Comparison of ENCODE assay signal across 9 cellular contexts in genomic region chr13:111153977-111154332, GRCh38. TPM values are rescaled to one million over a fixed set of nuclear protein-coding genes. Genes with fewer than 3 reads are reported as not detected.
DNase-seq lines count a peak whose midpoint lies in the region; ATAC-seq, FAIRE-seq and TF ChIP-seq lines count a peak whose summit lies in the region.
"Had no signal": no experiment of that assay in that cellular context is flagged by ENCODE, and none has a peak within 500 bp of the region (broad histone marks: within the 10 kb centered on the region; RNA-seq: fewer than 3 reads in every experiment).

No MANE protein-coding gene starts in this region.

- peaks cover 23% of the 10 kb centered on the region for H3K27me3 ChIP-seq in WERI-Rb-1 (ENCODE audit: insufficient read depth, low read depth, severe bottlenecking)
- peaks cover 6 to 13% of the 10 kb centered on the region in 2 experiments for H3K27me3 ChIP-seq in endothelial cell of umbilical vein (ENCODE audit: control insufficient read depth in 2 of 2, insufficient read depth in 2 of 2, low read length in 2 of 2)
- no peaks in the 10 kb centered on the region for H3K27me3 ChIP-seq in naive thymus-derived CD4-positive, alpha-beta T cell (ENCODE audit: control insufficient read depth in 2 of 2, insufficient read depth in 2 of 2, low read length in 2 of 2)
- H3K27me3 ChIP-seq in tibial nerve = no peaks in the 10 kb centered on the region

- BruUV-seq in endothelial cell of umbilical vein (replicated peaks; lab: Mats Ljungman, UMichigan) = no TSS peak

- peak; percentile 46 for DNase-seq in G401 (ENCODE audit: low spot score)
- peak; percentile 60 for DNase-seq in GM20000 (ENCODE audit: low spot score)
- no peak for DNase-seq in WERI-Rb-1
- DNase-seq in endothelial cell of umbilical vein (ENCODE audit: low read depth, low spot score) = no peak
- DNase-seq in naive thymus-derived CD4-positive, alpha-beta T cell = peak in 2 of 9 donors; percentile 62 to 71
- peak in 1 of 2 donors; percentile 15 for DNase-seq in tibial nerve (ENCODE audit: low spot score in 2 of 2)
- DNase-seq in mucosa of gallbladder (ENCODE audit: low spot score) = no peak

- TF ChIP-seq POLR2A in endothelial cell of umbilical vein (IDR thresholded peaks at IDR 0.05; ENCODE audit: low read depth, low read length) (no peak), tibial nerve (IDR thresholded peaks at IDR 0.05) (no peak)

- H3K27ac Mint-ChIP-seq in naive thymus-derived CD4-positive, alpha-beta T cell = peak overlapping the region; percentile 88 to 98 (median 92)

- H3K27ac ChIP-seq in WERI-Rb-1 = peak overlapping the region; percentile 92
- H3K27ac ChIP-seq in endothelial cell of umbilical vein (ENCODE audit: insufficient read depth, low read depth, low read length) = peak overlapping the region; percentile 71
- peak overlapping the region; percentile 79 for H3K27ac ChIP-seq in naive thymus-derived CD4-positive, alpha-beta T cell (ENCODE audit: low read depth, low read length)
- H3K27ac ChIP-seq in tibial nerve = peak overlapping the region; percentile 87 to 96 (median 94)

- in situ Hi-C loops in G401 (cut with HindIII; ENCODE audit: low sequenced_read_pairs) = no loop called here

- CTCF ChIA-PET in endothelial cell of umbilical vein (lab: Charles Lee) = interaction anchor here (1.0 to 1.1 kb wide), 3 partner anchors 21 to 86 kb away, joined by 3 to 4 read pairs (median 4); no protein-coding TSS in a partner anchor
- CTCF ChIA-PET in naive thymus-derived CD4-positive, alpha-beta T cell (lab: Charles Lee) = no interaction called here

- H3K27me3 Mint-ChIP-seq in naive thymus-derived CD4-positive, alpha-beta T cell = peaks cover 0 to 29% (median 0%) of the 10 kb centered on the region in 5 donors

- peak; percentile 30 for ATAC-seq in HG03565 (IDR thresholded peaks at IDR 0.05; ENCODE audit: unreplicated experiment)
- ATAC-seq in naive thymus-derived CD4-positive, alpha-beta T cell = peak; percentile 71

- H4K20me1 ChIP-seq in endothelial cell of umbilical vein (replicated peaks; ENCODE audit: control insufficient read depth, extremely low read depth, insufficient read depth, low read length) = no peaks in the 10 kb centered on the region

- 0% methylated on average over 4 to 9 of the region's 31 CpGs for WGBS in tibial nerve, 2 donors

- no peak for TF ChIP-seq EP300 in tibial nerve (IDR thresholded peaks at IDR 0.05)

- peaks cover 2 to 10% (median 4%) of the 10 kb centered on the region in 5 donors for H3K36me3 Mint-ChIP-seq in naive thymus-derived CD4-positive, alpha-beta T cell

- H3K36me3 ChIP-seq in WERI-Rb-1 (peaks cover 4% of the 10 kb centered on the region), endothelial cell of umbilical vein (ENCODE audit: control insufficient read depth in 2 of 2, extremely low read depth in 1 of 2, insufficient read depth in 2 of 2, low read length in 2 of 2) (no peaks in the 10 kb centered on the region), tibial nerve (no peaks in the 10 kb centered on the region)
- no peaks in the 10 kb centered on the region for H3K36me3 ChIP-seq in naive thymus-derived CD4-positive, alpha-beta T cell (ENCODE audit: control insufficient read depth in 2 of 3, insufficient read depth in 3 of 3, low read length in 3 of 3)

- POLR2A ChIA-PET in endothelial cell of umbilical vein (lab: Charles Lee) = no interaction called here
- POLR2A ChIA-PET in naive thymus-derived CD4-positive, alpha-beta T cell (lab: Charles Lee) = interaction anchor here (1.7 kb wide), 1 partner anchor 23 kb away, joined by 5 read pairs; no protein-coding TSS in a partner anchor

- peak overlapping the region; percentile 87 for H3K4me3 ChIP-seq in WERI-Rb-1 (ENCODE audit: low read depth, low read length)
- peak overlapping the region; percentile 80 to 97 (median 90) for H3K4me3 ChIP-seq in endothelial cell of umbilical vein (replicated peaks in 1 of 3; ENCODE audit: insufficient read depth in 1 of 3, low read depth in 1 of 3, low read length in 3 of 3)
- peak overlapping the region; percentile 73 for H3K4me3 ChIP-seq in naive thymus-derived CD4-positive, alpha-beta T cell (ENCODE audit: low read length)
- H3K4me3 ChIP-seq in tibial nerve = peak overlapping the region; percentile 72 to 86 (median 85)

- FAIRE-seq in endothelial cell of umbilical vein (lab: Jason Lieb, UNC) = no peak
- FAIRE-seq: endometrium had no signal

- no peaks in the 10 kb centered on the region for H3K9me3 ChIP-seq in WERI-Rb-1 (ENCODE audit: severe bottlenecking)
- no peaks in the 10 kb centered on the region for H3K9me3 ChIP-seq in endothelial cell of umbilical vein (replicated peaks; ENCODE audit: control insufficient read depth, insufficient read depth, low read length)
- H3K9me3 ChIP-seq in naive thymus-derived CD4-positive, alpha-beta T cell (ENCODE audit: control insufficient read depth in 2 of 3, low read length in 3 of 3) = no peaks in the 10 kb centered on the region
- no peaks in the 10 kb centered on the region for H3K9me3 ChIP-seq in tibial nerve

- intact Hi-C loops in endothelial cell of umbilical vein (cut with micrococcal nuclease) = loop anchor here (1.0 to 2.0 kb wide), 8 partner anchors 23 to 239 kb away; partner anchors contain the start of gene ANKRD10
- intact Hi-C loops in naive thymus-derived CD4-positive, alpha-beta T cell (cut with micrococcal nuclease) = loop anchor here (1.0 to 10.0 kb wide), 15 partner anchors 23 to 439 kb away; partner anchors contain the start of genes ANKRD10 (in 2 of the 2), ARHGEF7 (in 1 of the 2) and ING1 (in 1 of the 2)

- H3K4me1 Mint-ChIP-seq in naive thymus-derived CD4-positive, alpha-beta T cell = peaks cover 18 to 42% (median 32%) of the 10 kb centered on the region in 7 donors

- H3K4me3 Mint-ChIP-seq in naive thymus-derived CD4-positive, alpha-beta T cell = peak overlapping the region; percentile 85 to 96 (median 92)

- peaks cover 30% of the 10 kb centered on the region for H3K79me2 ChIP-seq in endothelial cell of umbilical vein (ENCODE audit: control insufficient read depth, insufficient read depth, low read length)

- dilution Hi-C loops in endothelial cell of umbilical vein (cut with MboI; ENCODE audit: extremely low pct_ligation_motif_present, low sequenced_read_pairs) = no loop called here

- peaks cover 15% of the 10 kb centered on the region for H3K4me1 ChIP-seq in endothelial cell of umbilical vein (ENCODE audit: control insufficient read depth, extremely low read depth, insufficient read depth, low read length)
- H3K4me1 ChIP-seq in naive thymus-derived CD4-positive, alpha-beta T cell (ENCODE audit: control insufficient read depth in 2 of 2, insufficient read depth in 2 of 2, low read length in 2 of 2) = peaks cover 14 to 16% of the 10 kb centered on the region in 2 donors
- peaks cover 0 to 73% (median 21%) of the 10 kb centered on the region in 4 donors for H3K4me1 ChIP-seq in tibial nerve

- H3K9me3 Mint-ChIP-seq in naive thymus-derived CD4-positive, alpha-beta T cell = no peaks in the 10 kb centered on the region

- H3K9ac ChIP-seq in endothelial cell of umbilical vein (replicated peaks; ENCODE audit: extremely low read depth, insufficient read depth, low read length) = peak overlapping the region; percentile 87

- peak overlapping the region; percentile 32 for H2AFZ ChIP-seq in endothelial cell of umbilical vein (ENCODE audit: low read depth, low read length)

- H3K9me1 ChIP-seq in endothelial cell of umbilical vein (replicated peaks; ENCODE audit: control insufficient read depth, extremely low read depth, insufficient read depth, low read length) = no peaks in the 10 kb centered on the region

- peak overlapping the region; percentile 98 for H3K4me2 ChIP-seq in endothelial cell of umbilical vein (ENCODE audit: insufficient read depth, low read length)

- TF ChIP-seq CTCF in GM20000 (IDR thresholded peaks at IDR 0.05; ENCODE audit: extremely low read depth, missing control alignments) (no peak), WERI-Rb-1 (IDR thresholded peaks at IDR 0.05; ENCODE audit: low read depth, low read length) (peak; percentile 31; the same call in 1 of the 2 replicates), endothelial cell of umbilical vein (IDR thresholded peaks at IDR 0.05; ENCODE audit: extremely low read depth in 1 of 2, insufficient read depth in 1 of 2, low read depth in 1 of 2, low read length in 2 of 2) (peak; percentile 20 to 43), tibial nerve (IDR thresholded peaks at IDR 0.05) (peak in 3 of 5 experiments; percentile 1 to 13 (median 9))

TF ChIP-seq in endothelial cell of umbilical vein, 7 proteins besides CTCF, POLR2A, EP300 and RAD21:
- TF ChIP-seq POLR2AphosphoS5 (IDR thresholded peaks at IDR 0.05; ENCODE audit: insufficient read depth, low read depth, low read length) (no peak), MAX (IDR thresholded peaks at IDR 0.05; ENCODE audit: insufficient read depth, insufficient read length) (no peak), JUN (IDR thresholded peaks at IDR 0.05; ENCODE audit: borderline replicate concordance, insufficient read depth, insufficient read length, low read depth) (no peak), FOS (IDR thresholded peaks at IDR 0.05; ENCODE audit: borderline replicate concordance, insufficient read depth, low read length) (no peak), MYC (IDR thresholded peaks at IDR 0.05; ENCODE audit: low read depth, low read length) (no peak), EZH2 (IDR thresholded peaks at IDR 0.05; ENCODE audit: borderline replicate concordance, low read depth, low read length, severe bottlenecking) (no peak), GATA2 (IDR thresholded peaks at IDR 0.05; ENCODE audit: insufficient read depth, insufficient read length, low read depth, low read length) (no peak)
TF ChIP-seq in endothelial cell of umbilical vein: peak in this region for 0.

RNA-seq across cellular contexts. Expression of gene ARHGEF7, which starts 38.8 kb away (rescaled TPM):
- total RNA-seq in G401 (2014; rRNA removed; shearing (Covaris generic)) = 25.4 and 29.3 TPM in 2 replicates
- total RNA-seq in endothelial cell of umbilical vein (121 and 155 TPM in 2 replicates), tibial nerve (100 to 1,000 TPM in 3 of 4 donors, 10 to 100 TPM in 1; 88.7 to 119 (median 110) TPM), mucosa of gallbladder (70.7 TPM)
- polyA plus RNA-seq in endothelial cell of umbilical vein = 86.2 and 94.9 TPM in 2 replicates
- 46.3 and 47.1 TPM in 2 replicates for polyA plus RNA-seq in endothelial cell of umbilical vein (2011; cell fraction: cytosol; rRNA removed)
- 410 and 455 TPM in 2 replicates for polyA plus RNA-seq in endothelial cell of umbilical vein (2011; cell fraction: nucleus; rRNA removed)
- polyA plus RNA-seq in endothelial cell of umbilical vein (2012) = 95.2 and 98.3 TPM in 2 replicates
- 282 and 302 TPM in 2 replicates for polyA minus RNA-seq in endothelial cell of umbilical vein
- 8.1 TPM for polyA minus RNA-seq in endothelial cell of umbilical vein (2011; cell fraction: cytosol; rRNA and poly(A)+ RNA removed)
- 1,065 and 1,131 TPM in 2 replicates for polyA minus RNA-seq in endothelial cell of umbilical vein (2011; cell fraction: nucleus; rRNA and poly(A)+ RNA removed)
- total RNA-seq in naive thymus-derived CD4-positive, alpha-beta T cell = 10 to 100 TPM; 75.3 to 84.0 (median 82.3) TPM
- polyA plus RNA-seq in naive thymus-derived CD4-positive, alpha-beta T cell = 10 to 100 TPM in 1 of 2 donors, 1 to 10 TPM in 1; 10.0 to 14.7 TPM

Comparison
In these comparisons a context has a peak if more than half of its experiments do, and no peak if none do; other contexts are left out.
1. DNase-seq: peak in G401 (single experiment) and GM20000 (single experiment); none in WERI-Rb-1 (single experiment), endothelial cell of umbilical vein (single experiment) and mucosa of gallbladder (single experiment).
2. Peak in every context shown above with its lines, with median percentiles within 50 percentile points of each other: H3K27ac ChIP-seq and H3K4me3 ChIP-seq.